9 cellular contexts compared by ENCODE assay signal in genomic region chr3:151278223-151278622, GRCh38. TPM values are rescaled to one million over a fixed set of nuclear protein-coding genes. Genes with fewer than 3 reads are reported as not detected.
DNase-seq lines count a peak whose midpoint lies in the region; ATAC-seq and TF ChIP-seq lines count a peak whose summit lies in the region.
"Had no signal": no experiment of that assay in that cellular context is flagged by ENCODE, and none has a peak within 500 bp of the region (broad histone marks: within the 10 kb centered on the region; RNA-seq: fewer than 3 reads in every experiment).

P2RY14 (minus strand) TSS chr3:151278542; CDS start chr3:151214316, 64,226 bp downstream.

- H3K56ac ChIP-seq in H9 (ENCODE audit: insufficient read length, low read depth, low read length): no peak within 1 kb of the TSS

- H3K36me3 ChIP-seq in esophagus muscularis mucosa: no peaks in the 10 kb centered on the region

- DNase-seq in H9 (no peak), OCI-M1 (lab: John Stamatoyannopoulos, UW) (peak; percentile 77), esophagus muscularis mucosa (ENCODE audit: extremely low spot score) (no peak), NCI-H2029 treated with DMSO at 0.1 percent for 48 hours (lab: John Stamatoyannopoulos, UW) (no peak), RPMI8226 (no peak)
- DNase-seq: body of pancreas, NCI-H2107 had no signal

- no peak within 1 kb of the TSS for H3K23ac ChIP-seq in H9 (ENCODE audit: insufficient read length, low read depth, low read length)

- H4K8ac ChIP-seq in H9 (replicated peaks; ENCODE audit: insufficient read length, low read depth, low read length): no peak within 1 kb of the TSS

- H4K5ac ChIP-seq in H9 (ENCODE audit: insufficient read length, low read depth, low read length): no peak within 1 kb of the TSS

- H3T11ph ChIP-seq in H9 (ENCODE audit: low read length): no peak within 1 kb of the TSS

- H3K36me3 Mint-ChIP-seq in H9 (ENCODE audit: insufficient read depth in 1 of 3, low read depth in 3 of 3): no peaks in the 10 kb centered on the region
- H3K36me3 Mint-ChIP-seq in stimulated activated memory B cell treated with anti-CD40 and anti-IgM and Interleukin-4, amounts not matched to agents 10 μg/mL and 1 μg/mL and 100 μg/mL, for 72 hours: no peaks in the 10 kb centered on the region

- no peaks in the 10 kb centered on the region for H3K79me2 ChIP-seq in H9 (ENCODE audit: insufficient read depth, low read length)

- H3K9ac ChIP-seq in H9 (ENCODE audit: extremely low read depth, insufficient read length, low read length): no peak within 1 kb of the TSS

- H3K4me1 Mint-ChIP-seq in H9: peaks cover 4 to 8% of the 10 kb centered on the region in 2 experiments; a peak in 3 of 4 replicates
- H3K4me1 Mint-ChIP-seq in stimulated activated memory B cell treated with anti-CD40 and anti-IgM and Interleukin-4, amounts not matched to agents 10 μg/mL and 1 μg/mL and 100 μg/mL, for 72 hours: peaks cover 58% of the 10 kb centered on the region

- no peak within 1 kb of the TSS for H2BK12ac ChIP-seq in H9 (ENCODE audit: insufficient read length, low read depth, low read length)

- H2BK20ac ChIP-seq in H9 (ENCODE audit: low read depth, low read length, poor library complexity, severe bottlenecking): no peak within 1 kb of the TSS

- no peak for TF ChIP-seq EP300 in esophagus muscularis mucosa (IDR thresholded peaks at IDR 0.05)

- no peaks in the 10 kb centered on the region; the same call in 1 of the 2 replicates for H3K4me1 ChIP-seq in H9 (ENCODE audit: insufficient read depth, low read length)
- H3K4me1 ChIP-seq in esophagus muscularis mucosa: peaks cover 0 to 39% (median 9%) of the 10 kb centered on the region in 4 donors
- H3K4me1 ChIP-seq: body of pancreas had no signal

- intact Hi-C loops in esophagus muscularis mucosa (cut with DNase I): no loop called here

- peak within 1 kb of the TSS in 2 of 4 donors; percentile 24 to 30 for H3K4me3 ChIP-seq in esophagus muscularis mucosa
- H3K4me3 ChIP-seq: body of pancreas had no signal

- H3K27ac ChIP-seq in H9 (ENCODE audit: insufficient read length, low read depth, low read length) (no peak within 1 kb of the TSS), esophagus muscularis mucosa (replicated peaks in 1 of 4) (peak within 1 kb of the TSS in 2 of 4 donors; percentile 20 to 38)
- H3K27ac ChIP-seq: body of pancreas had no signal

- no peak within 1 kb of the TSS for H4K91ac ChIP-seq in H9 (ENCODE audit: insufficient read length, low read depth, low read length)

- no peaks in the 10 kb centered on the region for H4K20me1 ChIP-seq in H9 (ENCODE audit: control insufficient read depth, insufficient read depth, insufficient read length)

- H3K27me3 ChIP-seq in H9 (ENCODE audit: insufficient read depth, low read length): no peaks in the 10 kb centered on the region
- no peaks in the 10 kb centered on the region for H3K27me3 ChIP-seq in esophagus muscularis mucosa
- H3K27me3 ChIP-seq: body of pancreas had no signal

- no peak within 1 kb of the TSS for H2BK5ac ChIP-seq in H9 (ENCODE audit: insufficient read length, low read length)

- H3K23me2 ChIP-seq in H9 (ENCODE audit: insufficient read length, low read depth, low read length, poor library complexity, severe bottlenecking): no peaks in the 10 kb centered on the region

- H2BK120ac ChIP-seq in H9 (ENCODE audit: low read depth, low read length, poor library complexity, severe bottlenecking): no peak within 1 kb of the TSS

- peak within 1 kb of the TSS in 2 of 3 experiments; percentile 30 to 36; a peak in 1 of 7 replicates for H3K27ac Mint-ChIP-seq in H9
- peak within 1 kb of the TSS; percentile 58 for H3K27ac Mint-ChIP-seq in stimulated activated memory B cell treated with anti-CD40 and anti-IgM and Interleukin-4, amounts not matched to agents 10 μg/mL and 1 μg/mL and 100 μg/mL, for 72 hours

- H2AK5ac ChIP-seq in H9 (ENCODE audit: insufficient read length, low read length): no peak within 1 kb of the TSS

- H3K79me1 ChIP-seq in H9 (ENCODE audit: insufficient read depth, low read depth, low read length, poor library complexity, severe bottlenecking): peaks cover 3% of the 10 kb centered on the region

- no peaks in the 10 kb centered on the region for H3K9me3 Mint-ChIP-seq in H9
- H3K9me3 Mint-ChIP-seq in stimulated activated memory B cell treated with anti-CD40 and anti-IgM and Interleukin-4, amounts not matched to agents 10 μg/mL and 1 μg/mL and 100 μg/mL, for 72 hours: no peaks in the 10 kb centered on the region

- TF ChIP-seq POLR2A in esophagus muscularis mucosa (IDR thresholded peaks at IDR 0.05; ENCODE audit: low read depth): no peak

- H2BK15ac ChIP-seq in H9 (ENCODE audit: low read depth, low read length): no peak within 1 kb of the TSS

- WGBS in H9 (ENCODE audit: extremely low coverage, insufficient read length, low lambda C conversion rate): no CpG with 5 or more reads among the region's 4 CpGs
- WGBS in esophagus muscularis mucosa: 51% methylated on average over 4 of the region's 4 CpGs

- no peak within 1 kb of the TSS for H3K4me2 ChIP-seq in H9 (ENCODE audit: insufficient read depth, insufficient read length, low read length)

- no peaks in the 10 kb centered on the region for H3K27me3 Mint-ChIP-seq in H9 (ENCODE audit: low read depth)
- H3K27me3 Mint-ChIP-seq in stimulated activated memory B cell treated with anti-CD40 and anti-IgM and Interleukin-4, amounts not matched to agents 10 μg/mL and 1 μg/mL and 100 μg/mL, for 72 hours: no peaks in the 10 kb centered on the region

- no peak within 1 kb of the TSS for H3K14ac ChIP-seq in H9 (ENCODE audit: insufficient read depth, low read length)

- peak; percentile 79 for ATAC-seq in stimulated activated memory B cell treated with anti-CD40 and anti-IgM and Interleukin-4, amounts not matched to agents 10 μg/mL and 1 μg/mL and 100 μg/mL, for 72 hours
- ATAC-seq in GM18861 (IDR thresholded peaks at IDR 0.05; ENCODE audit: unreplicated experiment): no peak
- ATAC-seq: body of pancreas had no signal

- no peak within 1 kb of the TSS for H3K4me3 Mint-ChIP-seq in H9
- H3K4me3 Mint-ChIP-seq in stimulated activated memory B cell treated with anti-CD40 and anti-IgM and Interleukin-4, amounts not matched to agents 10 μg/mL and 1 μg/mL and 100 μg/mL, for 72 hours: no peak within 1 kb of the TSS

- H2AFZ ChIP-seq in H9 (ENCODE audit: low read length): no peak within 1 kb of the TSS

- no peak for TF ChIP-seq CTCF in H9 (conservative IDR thresholded peaks at IDR 0.05)
- no peak for TF ChIP-seq CTCF in esophagus muscularis mucosa (IDR thresholded peaks at IDR 0.05)

- H3K9me3 ChIP-seq in H9 (ENCODE audit: control insufficient read depth, low read depth, low read length): no peaks in the 10 kb centered on the region
- H3K9me3 ChIP-seq in esophagus muscularis mucosa: no peaks in the 10 kb centered on the region
- H3K9me3 ChIP-seq: body of pancreas had no signal

- H3K4ac ChIP-seq in H9 (ENCODE audit: low read depth, low read length): no peak within 1 kb of the TSS

- H3K18ac ChIP-seq in H9 (ENCODE audit: insufficient read length, low read depth, low read length): no peak within 1 kb of the TSS

RNA-seq across cellular contexts. Expression of gene P2RY14, which starts in this region (rescaled TPM):
- total RNA-seq in H9 (2021) (not detected in 2 replicates), esophagus muscularis mucosa (10 to 100 TPM in 3 of 4 donors, 1 to 10 TPM in 1; 3.0 to 14.2 (median 12.4) TPM)
